Comparison of ENCODE assay signal across 16 cellular contexts in the genomic region with DNA sequence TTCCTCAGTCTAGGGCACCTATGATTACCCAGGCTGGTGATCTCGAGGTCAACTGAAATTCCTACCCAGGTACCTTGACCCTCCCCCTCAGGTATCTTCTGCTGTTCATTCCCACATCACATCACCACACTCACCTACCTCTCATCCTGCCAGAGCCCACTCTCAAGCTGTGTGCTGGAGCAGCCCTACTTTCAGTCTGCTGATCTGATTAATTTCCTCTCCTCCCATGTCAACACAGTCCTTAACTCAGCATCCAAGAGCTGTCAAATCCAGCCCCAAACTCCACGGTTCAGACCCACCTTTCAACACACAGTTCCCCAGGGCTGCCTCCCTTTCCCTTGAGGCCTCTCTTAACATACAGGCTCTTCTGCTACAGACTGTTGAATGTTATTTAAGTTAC. TPM values are rescaled to one million over a fixed set of nuclear protein-coding genes. Genes with fewer than 3 reads are reported as not detected.
DNase-seq lines count a peak whose midpoint lies in the region; ATAC-seq and TF ChIP-seq lines count a peak whose summit lies in the region.
"Had no signal": no experiment of that assay in that cellular context is flagged by ENCODE, and none has a peak within 500 bp of the region (broad histone marks: within the 10 kb centered on the region; RNA-seq: fewer than 3 reads in every experiment).

No MANE protein-coding gene starts in this region.

- H3K36me3 Mint-ChIP-seq in stimulated activated naive CD8-positive, alpha-beta T cell treated with anti-CD3 and anti-CD28 coated beads, Interleukin-15, Interleukin-2, amounts not matched to agents 100 ng/mL and 50 ng/mL, for 24 hours (ENCODE audit: low read depth), result peaks cover 92% of the 10 kb centered on the region
- H3K36me3 Mint-ChIP-seq in activated CD8-positive, alpha-beta T cell treated with anti-CD3 and anti-CD28 coated beads for 36 hours (ENCODE audit: low read depth), result peaks cover 78% of the 10 kb centered on the region

- no peak for TF ChIP-seq POLR2A in GM18505 (IDR thresholded peaks at IDR 0.05; ENCODE audit: borderline replicate concordance, extremely low read depth, insufficient read depth, insufficient read length)

- no peak overlapping the region for H2BK5ac ChIP-seq in mesendoderm (ENCODE audit: low read length)

- no peak overlapping the region for H4K8ac ChIP-seq in mesendoderm (ENCODE audit: low read depth, low read length)

- H3K27ac ChIP-seq in layer of hippocampus (ENCODE audit: low read depth, low read length), result peak overlapping the region; percentile 66
- H3K27ac ChIP-seq in mesendoderm (ENCODE audit: low read depth, low read length), result no peak overlapping the region
- H3K27ac ChIP-seq: KMS-11 had no signal

- no peak overlapping the region for H3K23ac ChIP-seq in mesendoderm (ENCODE audit: low read length)

- H3K4me2 ChIP-seq in mesendoderm (ENCODE audit: low read length), result no peak overlapping the region
- H3K4me2 ChIP-seq: KMS-11 had no signal

- no peak overlapping the region for H3K4me3 ChIP-seq in mesendoderm (ENCODE audit: low read length)
- H3K4me3 ChIP-seq: prostate gland had no signal

- peaks cover 40% of the 10 kb centered on the region for H3K4me1 Mint-ChIP-seq in stimulated activated naive CD8-positive, alpha-beta T cell treated with anti-CD3 and anti-CD28 coated beads, Interleukin-15, Interleukin-2, amounts not matched to agents 100 ng/mL and 50 ng/mL, for 24 hours (ENCODE audit: low read depth)
- H3K4me1 Mint-ChIP-seq in activated CD8-positive, alpha-beta T cell treated with anti-CD3 and anti-CD28 coated beads for 36 hours (ENCODE audit: low read depth), result peaks cover 53% of the 10 kb centered on the region

- no CpG with 5 or more reads among the region's 2 CpGs for WGBS in mesendoderm (ENCODE audit: extremely low coverage, insufficient coverage, low lambda C conversion rate)

- H3K79me2 ChIP-seq in mesendoderm (ENCODE audit: control insufficient read depth, insufficient read depth, low read length), result peaks cover 26% of the 10 kb centered on the region

- no peak overlapping the region for H2BK15ac ChIP-seq in mesendoderm (replicated peaks; ENCODE audit: low read depth)

- no peak overlapping the region for H2AK5ac ChIP-seq in mesendoderm (ENCODE audit: low read length)

- H3K27me3 Mint-ChIP-seq in stimulated activated naive CD8-positive, alpha-beta T cell treated with anti-CD3 and anti-CD28 coated beads, Interleukin-15, Interleukin-2, amounts not matched to agents 100 ng/mL and 50 ng/mL, for 24 hours, result no peaks in the 10 kb centered on the region
- no peaks in the 10 kb centered on the region for H3K27me3 Mint-ChIP-seq in activated CD8-positive, alpha-beta T cell treated with anti-CD3 and anti-CD28 coated beads for 36 hours

- H3K4me1 ChIP-seq in mesendoderm (ENCODE audit: control insufficient read depth, low read depth, low read length), result peaks cover 19% of the 10 kb centered on the region

- no peaks in the 10 kb centered on the region for H3K9me3 Mint-ChIP-seq in stimulated activated naive CD8-positive, alpha-beta T cell treated with anti-CD3 and anti-CD28 coated beads, Interleukin-15, Interleukin-2, amounts not matched to agents 100 ng/mL and 50 ng/mL, for 24 hours
- no peaks in the 10 kb centered on the region for H3K9me3 Mint-ChIP-seq in activated CD8-positive, alpha-beta T cell treated with anti-CD3 and anti-CD28 coated beads for 36 hours

- H3K56ac ChIP-seq in mesendoderm (ENCODE audit: low read length), result no peak overlapping the region

- intact Hi-C loops in activated CD8-positive, alpha-beta T cell treated with anti-CD3 and anti-CD28 coated beads for 36 hours (cut with micrococcal nuclease), result no loop called here

- no peak for DNase-seq in stimulated activated naive CD8-positive, alpha-beta T cell treated with anti-CD3 and anti-CD28 coated beads, Interleukin-15, Interleukin-2, amounts not matched to agents 100 U/mL and 50 U/mL, for 24 hours
- DNase-seq in activated CD8-positive, alpha-beta T cell treated with anti-CD3 and anti-CD28 coated beads for 36 hours, result no peak
- DNase-seq in NCI-H345 treated with DMSO at 0.1 percent for 48 hours (lab: John Stamatoyannopoulos, UW; ENCODE audit: unreplicated experiment) (no peak), mesendoderm (no peak)
- no peak for DNase-seq in stimulated activated naive CD4-positive, alpha-beta T cell treated with Interleukin-2 at 50 U/mL for 16 hours (lab: John Stamatoyannopoulos, UW)
- DNase-seq: activated CD4-positive, alpha-beta T cell treated with anti-CD3 and anti-CD28 coated beads, Interleukin-2, amount 50 U/mL, for 1 hour; activated gamma-delta T cell; effector CD4-positive, alpha-beta T cell; left cardiac atrium; NCI-H1105; NCI-H2171 treated with DMSO at 0.1 percent for 48 hours had no signal

- H3K27ac Mint-ChIP-seq in stimulated activated naive CD8-positive, alpha-beta T cell treated with anti-CD3 and anti-CD28 coated beads, Interleukin-15, Interleukin-2, amounts not matched to agents 100 ng/mL and 50 ng/mL, for 24 hours, result peak overlapping the region; percentile 42
- H3K27ac Mint-ChIP-seq in activated CD8-positive, alpha-beta T cell treated with anti-CD3 and anti-CD28 coated beads for 36 hours, result peak overlapping the region; percentile 47

- no peaks in the 10 kb centered on the region for H3K27me3 ChIP-seq in layer of hippocampus (ENCODE audit: control insufficient read depth, insufficient read depth, low read length)
- no peaks in the 10 kb centered on the region for H3K27me3 ChIP-seq in mesendoderm (ENCODE audit: insufficient read depth, low read length, poor library complexity)

- H3K4me3 Mint-ChIP-seq in stimulated activated naive CD8-positive, alpha-beta T cell treated with anti-CD3 and anti-CD28 coated beads, Interleukin-15, Interleukin-2, amounts not matched to agents 100 ng/mL and 50 ng/mL, for 24 hours, result no peak overlapping the region
- H3K4me3 Mint-ChIP-seq in activated CD8-positive, alpha-beta T cell treated with anti-CD3 and anti-CD28 coated beads for 36 hours, result no peak overlapping the region

- H2BK120ac ChIP-seq in mesendoderm (ENCODE audit: low read depth, low read length), result no peak overlapping the region

- no peak overlapping the region for H3K4ac ChIP-seq in mesendoderm (ENCODE audit: low read depth, low read length)

- TF ChIP-seq CTCF in activated CD8-positive, alpha-beta T cell treated with anti-CD3 and anti-CD28 coated beads for 36 hours (IDR thresholded peaks at IDR 0.05), result no peak

- POLR2A ChIA-PET in activated CD8-positive, alpha-beta T cell treated with anti-CD3 and anti-CD28 coated beads for 36 hours (lab: Charles Lee), result interaction anchor here (1.4 kb wide), 1 partner anchor 12 kb away, joined by 4 read pairs; no protein-coding TSS in a partner anchor

- no peak for ATAC-seq in stimulated activated naive CD8-positive, alpha-beta T cell treated with anti-CD3 and anti-CD28 coated beads, Interleukin-15, Interleukin-2, amounts not matched to agents 100 U/mL and 50 U/mL, for 24 hours
- no peak for ATAC-seq in activated CD8-positive, alpha-beta T cell treated with anti-CD3 and anti-CD28 coated beads for 36 hours
- no peak for ATAC-seq in GM18505 (IDR thresholded peaks at IDR 0.05; ENCODE audit: unreplicated experiment)
- ATAC-seq: left cardiac atrium had no signal

- no peak overlapping the region for H4K5ac ChIP-seq in mesendoderm (ENCODE audit: low read length)

- CTCF ChIA-PET in activated CD8-positive, alpha-beta T cell treated with anti-CD3 and anti-CD28 coated beads for 36 hours (lab: Charles Lee), result interaction anchor here (1.9 kb wide), 1 partner anchor 196 kb away, joined by 5 read pairs; no protein-coding TSS in a partner anchor

- no peak overlapping the region for H3K9ac ChIP-seq in mesendoderm (ENCODE audit: low read length)
- H3K9ac ChIP-seq: KMS-11 had no signal

- no peak overlapping the region for H3K18ac ChIP-seq in mesendoderm (ENCODE audit: low read length)

- H3K79me1 ChIP-seq in mesendoderm (ENCODE audit: low read length), result peaks cover 26% of the 10 kb centered on the region

- peaks cover 17% of the 10 kb centered on the region for H3K36me3 ChIP-seq in mesendoderm (ENCODE audit: control insufficient read depth, insufficient read depth, low read length)

RNA-seq across cellular contexts. Expression of a gene that starts 42.4 kb away (rescaled TPM):
- total RNA-seq in activated CD8-positive, alpha-beta T cell treated with anti-CD3 and anti-CD28 coated beads for 36 hours, result 100 to 1,000 TPM; 199 to 206 TPM
- polyA plus RNA-seq in mesendoderm (2013, experiment 1 of 2), result 145 TPM
- polyA plus RNA-seq in mesendoderm (2013, experiment 2 of 2), result 153 TPM
